ENCODE assay signal across 31 cellular contexts in genomic region chr18:49381267-49381865, GRCh38.
"Had no signal": no experiment of that assay in that cellular context is flagged by ENCODE, and none has a peak within 500 bp of the region (broad histone marks: within the 10 kb centered on the region; RNA-seq: fewer than 3 reads in every experiment).

No MANE protein-coding gene starts in this region.

- H3K4me1 ChIP-seq: SJCRH30 had no signal

- H3K27ac ChIP-seq: brain microvascular endothelial cell, cardiac muscle cell, PC-9, RWPE1, SJCRH30, SK-N-MC, WERI-Rb-1 had no signal

- DNase-seq: activated CD4-positive, alpha-beta memory T cell treated with anti-CD3 and anti-CD28 coated beads, Interleukin-2, amount 10 ng/mL, durations not matched to agents 7 days and 5 days; activated CD4-positive, alpha-beta T cell treated with anti-CD3 and anti-CD28 coated beads for 1 hour; activated CD4-positive, alpha-beta T cell treated with anti-CD3 and anti-CD28 coated beads for 48 hours; activated CD4-positive, CD25-positive, alpha-beta regulatory T cell; activated CD8-positive, alpha-beta memory T cell treated with anti-CD3 and anti-CD28 coated beads for 24 hours; activated CD8-positive, alpha-beta memory T cell treated with anti-CD3 and anti-CD28 coated beads, Interleukin-2, amount 10 ng/mL, durations not matched to agents 7 days and 5 days; activated CD8-positive, alpha-beta memory T cell treated with anti-CD3 and anti-CD28 coated beads, Interleukin-2, amount 50 U/mL, for 48 hours; activated effector memory CD4-positive, alpha-beta T cell treated with Interleukin-2 at 50 U/mL for 16 hours; activated naive CD4-positive, alpha-beta T cell treated with anti-CD3 and anti-CD28 coated beads, Interleukin-2, amount 10 ng/mL, durations not matched to agents 7 days and 5 days; activated naive CD8-positive, alpha-beta T cell treated with anti-CD3 and anti-CD28 coated beads, Interleukin-2, amount 50 U/mL, for 24 hours; activated T-cell treated with anti-CD3 and anti-CD28 coated beads, Interleukin-2, amount 50 U/mL, for 48 hours; aorta; brain microvascular endothelial cell; Karpas-422; KBM-7; NCI-H1048; NCI-H1436 treated with DMSO at 0.1 percent for 48 hours; NCI-H1694 treated with DMSO at 0.1 percent for 48 hours; NCI-H2029; NCI-H510A; NCI-H526; NCI-H748 treated with DMSO at 0.1 percent for 48 hours; NK-92 treated with Interleukin-12 subunit alpha and Interleukin-12 subunit beta, amount 100 ng/mL, for 24 hours; PC-9; SHP77; SJCRH30; T1000; WERI-Rb-1 had no signal

- H3K4me3 ChIP-seq: cardiac muscle cell, PC-9, SJCRH30, SK-N-MC had no signal

- H3K36me3 ChIP-seq: brain microvascular endothelial cell, WERI-Rb-1 had no signal

- H3K9me3 ChIP-seq: SJCRH30 had no signal

- H3K27me3 ChIP-seq: brain microvascular endothelial cell, cardiac muscle cell, SJCRH30 had no signal

- H3K4me2 ChIP-seq: PC-9 had no signal

- ATAC-seq: activated CD8-positive, alpha-beta memory T cell treated with anti-CD3 and anti-CD28 coated beads, Interleukin-2, amount 10 ng/mL, durations not matched to agents 7 days and 5 days; activated naive CD8-positive, alpha-beta T cell treated with anti-CD3 and anti-CD28 coated beads, Interleukin-2, amount 50 U/mL, for 24 hours had no signal
